8 cellular contexts compared by ENCODE assay signal in the genomic region with DNA sequence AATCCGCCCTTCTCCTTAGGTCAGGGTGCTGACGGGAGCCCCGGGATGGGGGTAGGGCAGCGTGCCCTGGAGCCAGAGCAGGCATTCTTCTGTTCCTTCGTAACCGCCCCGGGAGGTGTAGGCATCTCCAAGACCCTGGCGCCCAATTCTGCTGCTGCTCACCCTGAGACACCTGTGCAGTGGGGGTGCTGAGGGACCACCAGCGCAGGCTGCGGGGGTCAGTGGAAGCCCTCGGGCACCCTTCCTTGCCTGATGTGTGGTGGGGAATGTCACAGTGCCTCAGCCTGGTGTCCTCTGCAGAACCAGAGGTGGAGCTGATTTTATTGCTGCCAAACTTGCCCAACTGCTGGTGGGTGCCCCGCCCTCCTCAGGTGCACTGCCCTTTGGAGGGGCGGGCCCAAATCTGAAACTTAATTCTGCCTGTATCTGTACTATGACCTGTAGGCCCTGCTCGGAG. TPM values are rescaled to one million over a fixed set of nuclear protein-coding genes. Genes with fewer than 3 reads are reported as not detected.
A peak's percentile ranks its signal among the peaks of the same experiment; 100 is the strongest.
DNase-seq lines count a peak whose midpoint lies in the region; ATAC-seq and TF ChIP-seq lines count a peak whose summit lies in the region.

No MANE protein-coding gene starts in this region.

- no peaks in the 10 kb centered on the region for H3K27me3 ChIP-seq in osteoblast (ENCODE audit: insufficient read depth, low read length)

- peak overlapping the region; percentile 59 to 67 for H3K27ac ChIP-seq in coronary artery
- peak overlapping the region; percentile 81 for H3K27ac ChIP-seq in osteoblast (ENCODE audit: low read depth, low read length)

- peaks cover 62% of the 10 kb centered on the region for H3K4me1 ChIP-seq in osteoblast (ENCODE audit: insufficient read depth, low read length)

- H3K9me3 ChIP-seq in osteoblast (ENCODE audit: low read depth, low read length), result no peaks in the 10 kb centered on the region

- H2AFZ ChIP-seq in osteoblast (ENCODE audit: low read length), result no peak overlapping the region

- DNase-seq in NCI-H526 (lab: John Stamatoyannopoulos, UW), result peak; percentile 78 to 91
- DNase-seq in coronary artery (ENCODE audit: low spot score), result no peak
- no peak for DNase-seq in osteoblast (ENCODE audit: insufficient read length, low spot score, missing footprints)
- DNase-seq in RKO (ENCODE audit: low spot score), result no peak
- no peak for DNase-seq in NCI-H345 treated with DMSO at 0.1 percent for 48 hours (lab: John Stamatoyannopoulos, UW; ENCODE audit: unreplicated experiment)
- no peak for DNase-seq in HuH-7 (ENCODE audit: low spot score)

- H3K4me2 ChIP-seq in osteoblast (ENCODE audit: insufficient read depth, low read length), result peak overlapping the region; percentile 16

- TF ChIP-seq CTCF in GM12875 (IDR thresholded peaks at IDR 0.05; ENCODE audit: borderline replicate concordance, insufficient read depth, low read depth, low read length) (no peak), coronary artery (IDR thresholded peaks at IDR 0.05) (no peak), osteoblast (IDR thresholded peaks at IDR 0.05; ENCODE audit: extremely low read depth, low read depth, low read length) (no peak)

- H3K4me3 ChIP-seq in GM12875 (ENCODE audit: low read depth, low read length) (peak overlapping the region; percentile 51), coronary artery (peak overlapping the region; percentile 18), osteoblast (ENCODE audit: insufficient read depth, low read length) (no peak overlapping the region)

- ATAC-seq in GM18868 (IDR thresholded peaks at IDR 0.05; ENCODE audit: unreplicated experiment), result no peak

- peaks cover 98% of the 10 kb centered on the region for H3K79me2 ChIP-seq in osteoblast (ENCODE audit: insufficient read depth, low read length)

- H4K20me1 ChIP-seq in osteoblast (ENCODE audit: insufficient read depth, low read length), result peaks cover 74% of the 10 kb centered on the region

- no peaks in the 10 kb centered on the region for H3K36me3 ChIP-seq in osteoblast (ENCODE audit: insufficient read depth, low read length)

RNA-seq across cellular contexts. Expression of a gene that starts 7.3 kb away (rescaled TPM):
- 30.6 and 31.5 TPM in 2 replicates for total RNA-seq in osteoblast

RNA-seq across cellular contexts. Expression of a gene that starts 23.4 kb away (rescaled TPM):
- total RNA-seq in osteoblast, result under 0.01 TPM in 1 of 2 replicates, not detected in the other

RNA-seq across cellular contexts. Expression of a gene that starts 37.2 kb away (rescaled TPM):
- not detected in 2 replicates for total RNA-seq in osteoblast

RNA-seq across cellular contexts. Expression of a gene that starts 40.6 kb away (rescaled TPM):
- not detected in 2 replicates for total RNA-seq in osteoblast

RNA-seq across cellular contexts. Expression of a gene that starts 53.8 kb away (rescaled TPM):
- total RNA-seq in osteoblast, result 19.4 and 21.4 TPM in 2 replicates

Comparison
In these comparisons a context has a peak if more than half of its experiments do, and no peak if none do; other contexts are left out.
1. DNase-seq: peak in NCI-H526 (2 of 2); none in coronary artery (single experiment), osteoblast (single experiment), RKO (single experiment), NCI-H345 treated with DMSO at 0.1 percent for 48 hours (single experiment) and HuH-7 (single experiment).